In the genomic region with DNA sequence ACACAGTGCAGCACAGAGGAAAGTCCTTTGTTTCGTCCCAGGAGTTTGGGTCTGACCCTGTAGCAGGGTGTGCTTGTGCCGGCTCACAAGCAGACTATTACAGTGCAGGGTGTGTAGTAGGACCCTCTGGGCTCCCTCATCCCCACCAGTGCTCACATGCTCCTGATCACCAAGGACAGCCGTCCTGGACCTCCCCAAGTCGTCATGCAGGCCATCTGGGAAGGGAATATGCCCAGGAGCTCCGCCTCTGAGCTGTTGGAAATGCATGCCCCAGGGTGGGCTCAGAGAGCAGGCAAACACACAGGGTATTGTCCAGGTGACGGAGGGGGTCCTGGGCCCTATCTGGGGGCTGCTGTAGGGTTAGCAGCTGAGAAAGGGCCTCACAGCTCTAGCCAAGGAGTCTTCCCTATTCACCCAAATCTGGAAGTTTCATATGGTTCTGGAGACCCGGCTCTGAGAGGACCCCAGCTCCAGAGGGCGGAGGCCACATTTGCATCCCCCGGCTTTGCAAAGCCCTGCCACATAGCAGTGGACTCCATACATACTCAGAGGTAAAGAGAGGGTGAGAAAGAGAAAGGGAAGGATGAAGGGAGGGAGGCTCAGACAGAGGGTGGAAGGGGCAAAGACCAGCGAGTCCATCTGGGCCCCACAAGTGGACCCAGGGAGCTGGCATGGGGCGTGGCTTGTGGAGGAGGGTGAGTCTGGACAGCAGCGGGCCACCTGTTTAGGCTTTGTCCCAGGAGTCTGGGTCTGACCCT, we compare ENCODE assay signal across 1 cellular context.
TF ChIP-seq lines count a peak whose summit lies in the region.

No MANE protein-coding gene starts in this region.

TF ChIP-seq in GM12878, 131 proteins besides CTCF, POLR2A, EP300 and RAD21:
- TF ChIP-seq ZNF687 (IDR thresholded peaks at IDR 0.05) (no peak), E4F1 (IDR thresholded peaks at IDR 0.05; ENCODE audit: borderline replicate concordance, partially characterized antibody) (no peak), BACH1 (IDR thresholded peaks at IDR 0.05; ENCODE audit: borderline replicate concordance) (no peak), JUND (IDR thresholded peaks at IDR 0.05; ENCODE audit: low read depth, low read length) (no peak), IKZF1 (conservative IDR thresholded peaks at IDR 0.05) (no peak), TBL1XR1 (IDR thresholded peaks at IDR 0.05; ENCODE audit: low read depth, low read length) (no peak), CREM (IDR thresholded peaks at IDR 0.05; ENCODE audit: low read depth) (no peak), CBX5 (IDR thresholded peaks at IDR 0.05; ENCODE audit: low read depth) (no peak), BCL11A (IDR thresholded peaks at IDR 0.05; ENCODE audit: low read depth, low read length) (no peak), MXI1 (IDR thresholded peaks at IDR 0.05; ENCODE audit: low read depth, low read length) (no peak), SREBF1 (IDR thresholded peaks at IDR 0.05; ENCODE audit: low read length) (no peak), MEF2B (IDR thresholded peaks at IDR 0.05; ENCODE audit: partially characterized antibody, poor library complexity, severe bottlenecking) (no peak), ZNF207 (IDR thresholded peaks at IDR 0.05; ENCODE audit: borderline replicate concordance) (no peak), SUPT20H (IDR thresholded peaks at IDR 0.05; ENCODE audit: borderline replicate concordance, control insufficient read depth, low read depth, low read length) (no peak), SREBF2 (IDR thresholded peaks at IDR 0.05; ENCODE audit: low read length) (no peak), RB1 (IDR thresholded peaks at IDR 0.05; ENCODE audit: borderline replicate concordance) (no peak), HCFC1 (IDR thresholded peaks at IDR 0.05; ENCODE audit: low read length) (no peak)
- TF ChIP-seq, protein P1, sequence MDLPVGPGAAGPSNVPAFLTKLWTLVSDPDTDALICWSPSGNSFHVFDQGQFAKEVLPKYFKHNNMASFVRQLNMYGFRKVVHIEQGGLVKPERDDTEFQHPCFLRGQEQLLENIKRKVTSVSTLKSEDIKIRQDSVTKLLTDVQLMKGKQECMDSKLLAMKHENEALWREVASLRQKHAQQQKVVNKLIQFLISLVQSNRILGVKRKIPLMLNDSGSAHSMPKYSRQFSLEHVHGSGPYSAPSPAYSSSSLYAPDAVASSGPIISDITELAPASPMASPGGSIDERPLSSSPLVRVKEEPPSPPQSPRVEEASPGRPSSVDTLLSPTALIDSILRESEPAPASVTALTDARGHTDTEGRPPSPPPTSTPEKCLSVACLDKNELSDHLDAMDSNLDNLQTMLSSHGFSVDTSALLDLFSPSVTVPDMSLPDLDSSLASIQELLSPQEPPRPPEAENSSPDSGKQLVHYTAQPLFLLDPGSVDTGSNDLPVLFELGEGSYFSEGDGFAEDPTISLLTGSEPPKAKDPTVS (IDR thresholded peaks at IDR 0.05; ENCODE audit: low read depth, low read length) = no peak
- TF ChIP-seq, protein P2, sequence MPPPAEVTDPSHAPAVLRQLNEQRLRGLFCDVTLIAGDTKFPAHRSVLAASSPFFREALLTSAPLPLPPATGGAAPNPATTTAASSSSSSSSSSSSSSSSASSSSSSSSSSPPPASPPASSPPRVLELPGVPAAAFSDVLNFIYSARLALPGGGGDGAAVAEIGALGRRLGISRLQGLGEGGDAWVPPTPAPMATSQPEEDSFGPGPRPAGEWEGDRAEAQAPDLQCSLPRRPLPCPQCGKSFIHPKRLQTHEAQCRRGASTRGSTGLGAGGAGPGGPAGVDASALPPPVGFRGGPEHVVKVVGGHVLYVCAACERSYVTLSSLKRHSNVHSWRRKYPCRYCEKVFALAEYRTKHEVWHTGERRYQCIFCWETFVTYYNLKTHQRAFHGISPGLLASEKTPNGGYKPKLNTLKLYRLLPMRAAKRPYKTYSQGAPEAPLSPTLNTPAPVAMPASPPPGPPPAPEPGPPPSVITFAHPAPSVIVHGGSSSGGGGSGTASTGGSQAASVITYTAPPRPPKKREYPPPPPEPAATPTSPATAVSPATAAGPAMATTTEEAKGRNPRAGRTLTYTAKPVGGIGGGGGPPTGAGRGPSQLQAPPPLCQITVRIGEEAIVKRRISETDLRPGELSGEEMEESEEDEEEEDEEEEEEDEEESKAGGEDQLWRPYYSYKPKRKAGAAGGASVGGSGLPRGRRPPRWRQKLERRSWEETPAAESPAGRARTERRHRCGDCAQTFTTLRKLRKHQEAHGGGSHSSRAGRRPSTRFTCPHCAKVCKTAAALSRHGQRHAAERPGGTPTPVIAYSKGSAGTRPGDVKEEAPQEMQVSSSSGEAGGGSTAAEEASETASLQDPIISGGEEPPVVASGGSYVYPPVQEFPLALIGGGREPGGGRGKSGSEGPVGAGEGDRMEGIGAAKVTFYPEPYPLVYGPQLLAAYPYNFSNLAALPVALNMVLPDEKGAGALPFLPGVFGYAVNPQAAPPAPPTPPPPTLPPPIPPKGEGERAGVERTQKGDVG (CRISPR knock-in tag; IDR thresholded peaks at IDR 0.05) = no peak
